33 cellular contexts compared by ENCODE assay signal in genomic region chr2:29246388-29247300, GRCh38.
DNase-seq lines count a peak whose midpoint lies in the region; ATAC-seq, FAIRE-seq and TF ChIP-seq lines count a peak whose summit lies in the region.
"Had no signal": no experiment of that assay in that cellular context is flagged by ENCODE, and none has a peak within 500 bp of the region (broad histone marks: within the 10 kb centered on the region; RNA-seq: fewer than 3 reads in every experiment).

No MANE protein-coding gene starts in this region.

- H3K4me3 Mint-ChIP-seq in activated CD8-positive, alpha-beta T cell treated with anti-CD3 and anti-CD28 coated beads, Interleukin-2, amount 10 ng/mL, durations not matched to agents 7 days and 5 days = no peak overlapping the region
- no peak overlapping the region for H3K4me3 Mint-ChIP-seq in activated CD8-positive, alpha-beta T cell treated with anti-CD3 and anti-CD28 coated beads for 36 hours
- no peak overlapping the region for H3K4me3 Mint-ChIP-seq in stimulated activated effector memory CD8-positive, alpha-beta T cell treated with anti-CD3 and anti-CD28 coated beads, Interleukin-12 subunit alpha, Interleukin-12 subunit beta, amount 100 ng/mL, for 72 hours
- H3K4me3 Mint-ChIP-seq: activated CD4-positive, alpha-beta memory T cell treated with anti-CD3 and anti-CD28 coated beads, Interleukin-2, amount 10 ng/mL, durations not matched to agents 7 days and 5 days; activated naive CD8-positive, alpha-beta T cell treated with anti-CD3 and anti-CD28 coated beads, Interleukin-2, amount 10 ng/mL, durations not matched to agents 7 days and 5 days; T-helper 2 cell treated with Interferon-gamma antibody and Interleukin-4, amounts not matched to agents 5 μg/mL and 100 μg/mL, for 36 hours; type B pancreatic cell had no signal

- no peaks in the 10 kb centered on the region for H3K79me2 ChIP-seq in HepG2 (ENCODE audit: insufficient read depth, low read length)

- FAIRE-seq in HepG2 (lab: Jason Lieb, UNC) = no peak
- FAIRE-seq: G401.6 had no signal

- ATAC-seq in activated CD8-positive, alpha-beta T cell treated with anti-CD3 and anti-CD28 coated beads, Interleukin-2, amount 10 ng/mL, durations not matched to agents 7 days and 5 days = peak; percentile 18
- ATAC-seq in activated CD8-positive, alpha-beta T cell treated with anti-CD3 and anti-CD28 coated beads for 36 hours = no peak
- peak; percentile 64 for ATAC-seq in Panc1
- peak; percentile 76 for ATAC-seq in HepG2
- peak; percentile 37 for ATAC-seq in stimulated activated effector memory CD8-positive, alpha-beta T cell treated with anti-CD3 and anti-CD28 coated beads, Interleukin-12 subunit alpha, Interleukin-12 subunit beta, amount 100 ng/mL, for 72 hours
- no peak for ATAC-seq in GM18873 (IDR thresholded peaks at IDR 0.05; ENCODE audit: low FRiP score, unreplicated experiment)
- no peak for ATAC-seq in HG03095 (IDR thresholded peaks at IDR 0.05; ENCODE audit: unreplicated experiment)
- ATAC-seq: PC-3 had no signal

- CTCF ChIA-PET in activated CD8-positive, alpha-beta T cell treated with anti-CD3 and anti-CD28 coated beads, Interleukin-2, amount 10 ng/mL, durations not matched to agents 7 days and 5 days (lab: Charles Lee) = no interaction called here
- CTCF ChIA-PET in activated CD8-positive, alpha-beta T cell treated with anti-CD3 and anti-CD28 coated beads for 36 hours (lab: Charles Lee) = no interaction called here
- CTCF ChIA-PET in Panc1 (lab: Charles Lee) (no interaction called here), HepG2 (lab: Yijun Ruan, JAX; ENCODE audit: low intra/inter-chr PET ratio, low total read pairs) (no interaction called here)

- H3K9me3 ChIP-seq in Panc1 (ENCODE audit: control insufficient read depth, insufficient read depth, low read depth, low read length) (no peaks in the 10 kb centered on the region), HepG2 (ENCODE audit: low read length) (no peaks in the 10 kb centered on the region)
- H3K9me3 ChIP-seq: ascending aorta, Caco-2, neutrophil, right lobe of liver had no signal

- no peak overlapping the region for H3K27ac Mint-ChIP-seq in activated CD8-positive, alpha-beta T cell treated with anti-CD3 and anti-CD28 coated beads, Interleukin-2, amount 10 ng/mL, durations not matched to agents 7 days and 5 days
- no peak overlapping the region for H3K27ac Mint-ChIP-seq in activated CD8-positive, alpha-beta T cell treated with anti-CD3 and anti-CD28 coated beads for 36 hours
- H3K27ac Mint-ChIP-seq in stimulated activated effector memory CD8-positive, alpha-beta T cell treated with anti-CD3 and anti-CD28 coated beads, Interleukin-12 subunit alpha, Interleukin-12 subunit beta, amount 100 ng/mL, for 72 hours = no peak overlapping the region
- H3K27ac Mint-ChIP-seq: activated CD4-positive, alpha-beta memory T cell treated with anti-CD3 and anti-CD28 coated beads, Interleukin-2, amount 10 ng/mL, durations not matched to agents 7 days and 5 days; activated naive CD8-positive, alpha-beta T cell treated with anti-CD3 and anti-CD28 coated beads, Interleukin-2, amount 10 ng/mL, durations not matched to agents 7 days and 5 days; T-helper 2 cell treated with Interferon-gamma antibody and Interleukin-4, amounts not matched to agents 5 μg/mL and 100 μg/mL, for 36 hours; type B pancreatic cell had no signal

- no peak for DNase-seq in activated CD8-positive, alpha-beta T cell treated with anti-CD3 and anti-CD28 coated beads, Interleukin-2, amount 10 ng/mL, durations not matched to agents 7 days and 5 days
- no peak for DNase-seq in activated CD8-positive, alpha-beta T cell treated with anti-CD3 and anti-CD28 coated beads for 36 hours
- no peak for DNase-seq in Panc1 (ENCODE audit: low read depth, low spot score)
- no peak for DNase-seq in HepG2 (ENCODE audit: low spot score)
- no peak for DNase-seq in stimulated activated effector memory CD8-positive, alpha-beta T cell treated with anti-CD3 and anti-CD28 coated beads, Interleukin-12 subunit alpha, Interleukin-12 subunit beta, amount 100 ng/mL, for 72 hours (ENCODE audit: low spot score in 2 of 2)
- DNase-seq in activated CD4-positive, alpha-beta T cell treated with anti-CD3 and anti-CD28 coated beads, Interleukin-2, amount 50 U/mL, for 4 hours = no peak
- DNase-seq: activated CD4-positive, alpha-beta memory T cell treated with anti-CD3 and anti-CD28 coated beads, Interleukin-2, amount 10 ng/mL, durations not matched to agents 7 days and 5 days; activated CD4-positive, CD25-positive, alpha-beta regulatory T cell treated with anti-CD3 and anti-CD28 coated beads, Interleukin-2, amount 50 U/mL, for 72 hours; activated gamma-delta T cell; activated naive CD8-positive, alpha-beta T cell treated with anti-CD3 and anti-CD28 coated beads, Interleukin-2, amount 10 ng/mL, durations not matched to agents 7 days and 5 days; activated T-cell treated with anti-CD3 and anti-CD28 coated beads for 4 hours; Caco-2; caudate nucleus; effector CD8-positive, alpha-beta T cell; KG1; mesenchymal stem cell; NCI-H2029; PC-3; right lobe of liver; SHP77; stimulated activated CD4-positive, alpha-beta T cell treated with anti-CD3 and anti-CD28 coated beads, Interleukin-12 subunit alpha, Interleukin-12 subunit beta, amount 100 ng/mL, for 4 hours; stimulated activated CD4-positive, alpha-beta T cell treated with anti-CD3 and anti-CD28 coated beads, Interleukin-2, amount 100 ng/mL, for 48 hours had no signal

- in situ Hi-C loops in Panc1 (cut with HindIII; ENCODE audit: low pct_unique_long_range_greater_than_20kb, low sequenced_read_pairs) (no loop called here), HepG2 (cut with HindIII; ENCODE audit: extremely low pct_ligation_motif_present, low pct_unique_long_range_greater_than_20kb) (no loop called here)

- H3K27me3 ChIP-seq in Panc1 (ENCODE audit: control insufficient read depth, insufficient read depth, low read length) (no peaks in the 10 kb centered on the region), HepG2 (ENCODE audit: control insufficient read depth in 1 of 2, insufficient read depth in 2 of 2, low read length in 2 of 2) (0 out of 5 replicates have a peak, but pooled peaks cover 0 to 6% of the 10 kb centered on the region in 2 experiments)
- H3K27me3 ChIP-seq: ascending aorta, neutrophil, right lobe of liver had no signal

- no peaks in the 10 kb centered on the region for H3K36me3 Mint-ChIP-seq in activated CD8-positive, alpha-beta T cell treated with anti-CD3 and anti-CD28 coated beads, Interleukin-2, amount 10 ng/mL, durations not matched to agents 7 days and 5 days (ENCODE audit: low read depth)
- H3K36me3 Mint-ChIP-seq in activated CD8-positive, alpha-beta T cell treated with anti-CD3 and anti-CD28 coated beads for 36 hours (ENCODE audit: low read depth) = no peaks in the 10 kb centered on the region
- H3K36me3 Mint-ChIP-seq in stimulated activated effector memory CD8-positive, alpha-beta T cell treated with anti-CD3 and anti-CD28 coated beads, Interleukin-12 subunit alpha, Interleukin-12 subunit beta, amount 100 ng/mL, for 72 hours = no peaks in the 10 kb centered on the region
- H3K36me3 Mint-ChIP-seq: activated naive CD8-positive, alpha-beta T cell treated with anti-CD3 and anti-CD28 coated beads, Interleukin-2, amount 10 ng/mL, durations not matched to agents 7 days and 5 days; type B pancreatic cell had no signal

- BruUV-seq in Panc1 (replicated peaks; lab: Mats Ljungman, UMichigan) (no TSS peak), HepG2 (replicated peaks; lab: Mats Ljungman, UMichigan) (no TSS peak)

- no peak overlapping the region for H2AFZ ChIP-seq in HepG2 (ENCODE audit: low read length)

- TF ChIP-seq CTCF in activated CD8-positive, alpha-beta T cell treated with anti-CD3 and anti-CD28 coated beads for 36 hours (IDR thresholded peaks at IDR 0.05) = no peak
- TF ChIP-seq CTCF in Panc1 (IDR thresholded peaks at IDR 0.05) = no peak
- no peak for TF ChIP-seq CTCF in HepG2 (CRISPR knock-in tag; IDR thresholded peaks at IDR 0.05)

- 74% methylated on average over 35 of the region's 35 CpGs for WGBS in HepG2 (ENCODE audit: low lambda C conversion rate)

- H3K27me3 Mint-ChIP-seq in activated CD8-positive, alpha-beta T cell treated with anti-CD3 and anti-CD28 coated beads, Interleukin-2, amount 10 ng/mL, durations not matched to agents 7 days and 5 days (ENCODE audit: low read depth) = no peaks in the 10 kb centered on the region
- no peaks in the 10 kb centered on the region for H3K27me3 Mint-ChIP-seq in activated CD8-positive, alpha-beta T cell treated with anti-CD3 and anti-CD28 coated beads for 36 hours
- H3K27me3 Mint-ChIP-seq: activated CD4-positive, alpha-beta memory T cell treated with anti-CD3 and anti-CD28 coated beads, Interleukin-2, amount 10 ng/mL, durations not matched to agents 7 days and 5 days; activated naive CD8-positive, alpha-beta T cell treated with anti-CD3 and anti-CD28 coated beads, Interleukin-2, amount 10 ng/mL, durations not matched to agents 7 days and 5 days; type B pancreatic cell had no signal

- TF ChIP-seq RAD21 in HepG2 (CRISPR knock-in tag; IDR thresholded peaks at IDR 0.05) = no peak

- H3K36me3 ChIP-seq in Panc1 (ENCODE audit: control insufficient read depth, insufficient read depth, low read length) (no peaks in the 10 kb centered on the region), HepG2 (replicated peaks in 1 of 2; ENCODE audit: control insufficient read depth in 1 of 2, insufficient read depth in 2 of 2, low read length in 2 of 2) (no peaks in the 10 kb centered on the region)
- H3K36me3 ChIP-seq: ascending aorta, neutrophil, right lobe of liver had no signal

- H3K9ac ChIP-seq in HepG2 (ENCODE audit: insufficient read depth, low read depth, low read length) = no peak overlapping the region

- H3K4me2 ChIP-seq in HepG2 (ENCODE audit: low read depth, low read length) = no peak overlapping the region

- intact Hi-C loops in activated CD8-positive, alpha-beta T cell treated with anti-CD3 and anti-CD28 coated beads for 36 hours (cut with micrococcal nuclease) = no loop called here
- intact Hi-C loops in Panc1 (cut with micrococcal nuclease; ENCODE audit: unreplicated experiment) (no loop called here), HepG2 (cut with micrococcal nuclease; ENCODE audit: unreplicated experiment) (no loop called here)

- no peaks in the 10 kb centered on the region for H3K4me1 Mint-ChIP-seq in activated CD8-positive, alpha-beta T cell treated with anti-CD3 and anti-CD28 coated beads, Interleukin-2, amount 10 ng/mL, durations not matched to agents 7 days and 5 days (ENCODE audit: low read depth)
- no peaks in the 10 kb centered on the region for H3K4me1 Mint-ChIP-seq in activated CD8-positive, alpha-beta T cell treated with anti-CD3 and anti-CD28 coated beads for 36 hours (ENCODE audit: low read depth)
- no peaks in the 10 kb centered on the region for H3K4me1 Mint-ChIP-seq in stimulated activated effector memory CD8-positive, alpha-beta T cell treated with anti-CD3 and anti-CD28 coated beads, Interleukin-12 subunit alpha, Interleukin-12 subunit beta, amount 100 ng/mL, for 72 hours
- H3K4me1 Mint-ChIP-seq: activated CD4-positive, alpha-beta memory T cell treated with anti-CD3 and anti-CD28 coated beads, Interleukin-2, amount 10 ng/mL, durations not matched to agents 7 days and 5 days; activated naive CD8-positive, alpha-beta T cell treated with anti-CD3 and anti-CD28 coated beads, Interleukin-2, amount 10 ng/mL, durations not matched to agents 7 days and 5 days had no signal

- H3K4me3 ChIP-seq in Panc1 (ENCODE audit: low read depth in 2 of 2, low read length in 2 of 2) = no peak overlapping the region
- H3K4me3 ChIP-seq in HepG2 (replicated peaks in 1 of 3; ENCODE audit: insufficient read depth in 1 of 3, low read depth in 2 of 3, low read length in 3 of 3) = no peak overlapping the region
- H3K4me3 ChIP-seq: ascending aorta, coronary artery, right lobe of liver had no signal

- no peak for TF ChIP-seq EP300 in HepG2 (IDR thresholded peaks at IDR 0.05; ENCODE audit: low read depth in 2 of 2, low read length in 2 of 2)
- no peak for TF ChIP-seq EP300 in HepG2 (CRISPR knock-in tag; IDR thresholded peaks at IDR 0.05; ENCODE audit: borderline replicate concordance)

- POLR2A ChIA-PET in activated CD8-positive, alpha-beta T cell treated with anti-CD3 and anti-CD28 coated beads, Interleukin-2, amount 10 ng/mL, durations not matched to agents 7 days and 5 days (lab: Charles Lee) = no interaction called here
- POLR2A ChIA-PET in activated CD8-positive, alpha-beta T cell treated with anti-CD3 and anti-CD28 coated beads for 36 hours (lab: Charles Lee) = no interaction called here
- POLR2A ChIA-PET in Panc1 (lab: Charles Lee) = no interaction called here
- POLR2A ChIA-PET in HepG2 (lab: Yijun Ruan, JAX) = no interaction called here

- no peaks in the 10 kb centered on the region for H3K9me3 Mint-ChIP-seq in activated CD8-positive, alpha-beta T cell treated with anti-CD3 and anti-CD28 coated beads, Interleukin-2, amount 10 ng/mL, durations not matched to agents 7 days and 5 days (ENCODE audit: insufficient read depth)
- H3K9me3 Mint-ChIP-seq in activated CD8-positive, alpha-beta T cell treated with anti-CD3 and anti-CD28 coated beads for 36 hours = no peaks in the 10 kb centered on the region
- no peaks in the 10 kb centered on the region for H3K9me3 Mint-ChIP-seq in stimulated activated effector memory CD8-positive, alpha-beta T cell treated with anti-CD3 and anti-CD28 coated beads, Interleukin-12 subunit alpha, Interleukin-12 subunit beta, amount 100 ng/mL, for 72 hours
- H3K9me3 Mint-ChIP-seq: activated CD4-positive, alpha-beta memory T cell treated with anti-CD3 and anti-CD28 coated beads, Interleukin-2, amount 10 ng/mL, durations not matched to agents 7 days and 5 days; activated naive CD8-positive, alpha-beta T cell treated with anti-CD3 and anti-CD28 coated beads, Interleukin-2, amount 10 ng/mL, durations not matched to agents 7 days and 5 days; T-helper 2 cell treated with Interferon-gamma antibody and Interleukin-4, amounts not matched to agents 5 μg/mL and 100 μg/mL, for 36 hours; type B pancreatic cell had no signal

- H3K27ac ChIP-seq in Panc1 (ENCODE audit: low read length) = no peak overlapping the region
- H3K27ac ChIP-seq in HepG2 (ENCODE audit: extremely low read length, insufficient read depth, low read length) = no peak overlapping the region
- H3K27ac ChIP-seq: 22Rv1, ascending aorta, C4-2B, coronary artery, epithelial cell of prostate, neutrophil, right lobe of liver had no signal

- no peak for TF ChIP-seq POLR2A in HepG2 (IDR thresholded peaks at IDR 0.05; ENCODE audit: insufficient read depth in 1 of 2, low read depth in 2 of 2, low read length in 2 of 2)

- H3K4me1 ChIP-seq in Panc1 (ENCODE audit: control insufficient read depth, insufficient read depth, low read length) = no peaks in the 10 kb centered on the region
- no peaks in the 10 kb centered on the region for H3K4me1 ChIP-seq in HepG2 (ENCODE audit: insufficient read depth, low read length)
- H3K4me1 ChIP-seq: ascending aorta, Caco-2, right lobe of liver had no signal

- H4K20me1 ChIP-seq in HepG2 (ENCODE audit: insufficient read depth, low read length) = no peaks in the 10 kb centered on the region; the same call in 1 of the 2 replicates

Comparison
In these comparisons a context has a peak if more than half of its experiments do, and no peak if none do; other contexts are left out.
1. ATAC-seq: peak in activated CD8-positive, alpha-beta T cell treated with anti-CD3 and anti-CD28 coated beads, Interleukin-2, amount 10 ng/mL, durations not matched to agents 7 days and 5 days (single experiment), Panc1 (single experiment), HepG2 (single experiment) and stimulated activated effector memory CD8-positive, alpha-beta T cell treated with anti-CD3 and anti-CD28 coated beads, Interleukin-12 subunit alpha, Interleukin-12 subunit beta, amount 100 ng/mL, for 72 hours (single experiment); none in activated CD8-positive, alpha-beta T cell treated with anti-CD3 and anti-CD28 coated beads for 36 hours (single experiment), GM18873 (single experiment) and HG03095 (single experiment).